1 cellular context compared by ENCODE assay signal in the genomic region with DNA sequence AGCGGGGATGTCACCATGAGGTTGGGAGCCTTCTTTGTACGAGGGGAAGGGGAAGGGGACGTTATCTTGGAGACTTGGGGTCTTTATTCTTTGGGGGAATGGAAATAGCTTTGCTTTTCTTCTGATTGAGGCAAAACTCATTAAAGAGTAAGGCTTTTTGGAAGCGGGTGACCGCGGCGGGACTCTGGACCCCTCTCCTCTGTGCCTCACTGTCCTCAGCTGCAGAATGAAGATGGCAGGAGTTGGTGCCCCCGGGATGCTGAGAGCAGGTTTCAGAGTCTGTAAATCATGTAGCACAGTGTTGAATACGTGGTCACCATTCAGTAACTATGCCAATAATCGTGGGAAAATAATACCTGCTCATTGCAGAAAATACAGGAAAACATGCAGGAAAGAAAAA.
TF ChIP-seq lines count a peak whose summit lies in the region.

No MANE protein-coding gene starts in this region.

TF ChIP-seq in GM23338, 12 proteins besides CTCF, POLR2A, EP300 and RAD21 (continued from another document):
- TF ChIP-seq, protein P1, sequence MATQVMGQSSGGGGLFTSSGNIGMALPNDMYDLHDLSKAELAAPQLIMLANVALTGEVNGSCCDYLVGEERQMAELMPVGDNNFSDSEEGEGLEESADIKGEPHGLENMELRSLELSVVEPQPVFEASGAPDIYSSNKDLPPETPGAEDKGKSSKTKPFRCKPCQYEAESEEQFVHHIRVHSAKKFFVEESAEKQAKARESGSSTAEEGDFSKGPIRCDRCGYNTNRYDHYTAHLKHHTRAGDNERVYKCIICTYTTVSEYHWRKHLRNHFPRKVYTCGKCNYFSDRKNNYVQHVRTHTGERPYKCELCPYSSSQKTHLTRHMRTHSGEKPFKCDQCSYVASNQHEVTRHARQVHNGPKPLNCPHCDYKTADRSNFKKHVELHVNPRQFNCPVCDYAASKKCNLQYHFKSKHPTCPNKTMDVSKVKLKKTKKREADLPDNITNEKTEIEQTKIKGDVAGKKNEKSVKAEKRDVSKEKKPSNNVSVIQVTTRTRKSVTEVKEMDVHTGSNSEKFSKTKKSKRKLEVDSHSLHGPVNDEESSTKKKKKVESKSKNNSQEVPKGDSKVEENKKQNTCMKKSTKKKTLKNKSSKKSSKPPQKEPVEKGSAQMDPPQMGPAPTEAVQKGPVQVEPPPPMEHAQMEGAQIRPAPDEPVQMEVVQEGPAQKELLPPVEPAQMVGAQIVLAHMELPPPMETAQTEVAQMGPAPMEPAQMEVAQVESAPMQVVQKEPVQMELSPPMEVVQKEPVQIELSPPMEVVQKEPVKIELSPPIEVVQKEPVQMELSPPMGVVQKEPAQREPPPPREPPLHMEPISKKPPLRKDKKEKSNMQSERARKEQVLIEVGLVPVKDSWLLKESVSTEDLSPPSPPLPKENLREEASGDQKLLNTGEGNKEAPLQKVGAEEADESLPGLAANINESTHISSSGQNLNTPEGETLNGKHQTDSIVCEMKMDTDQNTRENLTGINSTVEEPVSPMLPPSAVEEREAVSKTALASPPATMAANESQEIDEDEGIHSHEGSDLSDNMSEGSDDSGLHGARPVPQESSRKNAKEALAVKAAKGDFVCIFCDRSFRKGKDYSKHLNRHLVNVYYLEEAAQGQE (IDR thresholded peaks at IDR 0.05; ENCODE audit: unreplicated experiment), result no peak
- TF ChIP-seq EZH2 (IDR thresholded peaks at IDR 0.05; ENCODE audit: low read depth, unreplicated experiment) (no peak), ETS1 (IDR thresholded peaks at IDR 0.05) (no peak)
TF ChIP-seq in GM23338: peak in this region for 0.
